In the genomic region with DNA sequence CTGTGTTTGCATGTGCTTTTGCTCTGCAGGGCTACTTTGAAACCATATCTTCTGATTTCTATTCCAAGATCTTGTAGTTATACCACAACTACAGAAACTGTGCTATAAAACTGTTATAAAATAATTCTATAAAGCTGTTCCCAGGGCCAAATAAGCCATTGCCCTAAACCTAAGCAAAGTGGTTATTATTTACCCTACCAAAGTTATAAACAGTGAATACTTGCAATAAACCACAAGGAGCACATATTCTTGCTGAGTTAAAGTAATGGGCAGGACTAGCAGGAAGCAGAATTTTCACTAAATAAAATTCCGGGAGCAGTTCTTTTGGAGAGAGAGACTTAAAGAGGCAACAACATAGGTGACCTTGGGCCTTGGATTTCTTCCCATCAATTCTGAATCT, we compare ENCODE assay signal across 23 cellular contexts.
"Had no signal": no experiment of that assay in that cellular context is flagged by ENCODE, and none has a peak within 500 bp of the region (broad histone marks: within the 10 kb centered on the region; RNA-seq: fewer than 3 reads in every experiment).

No MANE protein-coding gene starts in this region.

- H3K4me1 ChIP-seq: esophagus squamous epithelium, gastrocnemius medialis, heart right ventricle, left lung, lower lobe of right lung had no signal

- H3K27me3 ChIP-seq: dorsolateral prefrontal cortex, esophagus squamous epithelium, gastrocnemius medialis, heart right ventricle, left lung had no signal

- ATAC-seq: gastrocnemius medialis; heart right ventricle; left lung; left ventricle myocardium superior; lower lobe of right lung; naive thymus-derived CD4-positive, alpha-beta T cell; natural killer cell had no signal

- H3K9me3 ChIP-seq: gastrocnemius medialis, lower lobe of right lung had no signal

- H3K4me3 Mint-ChIP-seq: immature natural killer cell; naive thymus-derived CD4-positive, alpha-beta T cell; natural killer cell had no signal

- H3K36me3 ChIP-seq: esophagus squamous epithelium, gastrocnemius medialis, heart right ventricle, left lung, lower lobe of right lung had no signal

- DNase-seq: dermis blood vessel endothelial cell; dorsolateral prefrontal cortex; effector CD4-positive, alpha-beta T cell; effector memory CD4-positive, alpha-beta T cell; esophagus squamous epithelium; foreskin fibroblast; foreskin melanocyte; gastrocnemius medialis; glutamatergic neuron; head of caudate nucleus; heart right ventricle; hypothalamus; immature natural killer cell; islet precursor cell; kidney; kidney glomerular epithelial cell; left lung; left ventricle myocardium superior; lower lobe of right lung; mesendoderm; naive thymus-derived CD4-positive, alpha-beta T cell; natural killer cell had no signal

- H3K4me1 Mint-ChIP-seq: immature natural killer cell; naive thymus-derived CD4-positive, alpha-beta T cell; natural killer cell had no signal

- H3K27ac ChIP-seq: coronary artery, dorsolateral prefrontal cortex, esophagus squamous epithelium, gastrocnemius medialis, heart right ventricle, left lung, lower lobe of right lung had no signal

- H3K4me3 ChIP-seq: coronary artery, dorsolateral prefrontal cortex, esophagus squamous epithelium, gastrocnemius medialis, heart right ventricle, left lung, lower lobe of right lung had no signal

- H3K27ac Mint-ChIP-seq: immature natural killer cell; naive thymus-derived CD4-positive, alpha-beta T cell; natural killer cell had no signal

- H3K36me3 Mint-ChIP-seq: naive thymus-derived CD4-positive, alpha-beta T cell; natural killer cell had no signal
